In genomic region chr11:93844568-93844967, GRCh38 we compare ENCODE assay signal across 22 cellular contexts. TPM values are rescaled to one million over a fixed set of nuclear protein-coding genes. Genes with fewer than 3 reads are reported as not detected.
"Had no signal": no experiment of that assay in that cellular context is flagged by ENCODE, and none has a peak within 500 bp of the region (broad histone marks: within the 10 kb centered on the region; RNA-seq: fewer than 3 reads in every experiment).

No MANE protein-coding gene starts in this region.

- H3K36me3 ChIP-seq: prostate gland, right atrium auricular region, tibial nerve, vagina had no signal

- H3K4me3 ChIP-seq: body of pancreas, dorsolateral prefrontal cortex, mucosa of descending colon, prostate gland, right atrium auricular region, tibial nerve, vagina had no signal

- H3K27ac ChIP-seq: body of pancreas, dorsolateral prefrontal cortex, foreskin keratinocyte, prostate gland, right atrium auricular region, tibial nerve, vagina had no signal

- DNase-seq: activated B cell treated with CpG ODN at 0.5 μM for 24 hours; activated CD4-positive, alpha-beta memory T cell treated with anti-CD3 and anti-CD28 coated beads, Interleukin-2, amount 10 ng/mL, durations not matched to agents 7 days and 5 days; activated CD4-positive, alpha-beta T cell treated with anti-CD3 and anti-CD28 coated beads for 48 hours; activated naive CD4-positive, alpha-beta T cell treated with anti-CD3 and anti-CD28 coated beads for 36 hours; activated T-cell treated with anti-CD3 and anti-CD28 coated beads, Interleukin-2, amount 50 U/mL, for 1 hour; body of pancreas; central memory CD4-positive, alpha-beta T cell; dorsolateral prefrontal cortex; glutamatergic neuron; hypothalamus; kidney glomerular epithelial cell; left ventricle myocardium superior; mucosa of descending colon; naive B cell; stimulated activated CD4-positive, alpha-beta T cell treated with anti-CD3 and anti-CD28 coated beads, Interleukin-2, amount 100 ng/mL, for 24 hours had no signal

- H3K27me3 ChIP-seq: body of pancreas, foreskin keratinocyte, right atrium auricular region, tibial nerve, vagina had no signal

- ATAC-seq: body of pancreas, left ventricle myocardium superior, mucosa of descending colon had no signal

- H3K4me1 ChIP-seq: prostate gland, tibial nerve had no signal

- H3K9me3 ChIP-seq: body of pancreas, mucosa of descending colon, prostate gland, right atrium auricular region, tibial nerve, vagina had no signal

RNA-seq across cellular contexts. Expression of gene VSTM5, which starts 5.8 kb away (rescaled TPM):
- total RNA-seq: activated B cell treated with CpG ODN at 0.5 μM for 24 hours; activated CD4-positive, alpha-beta memory T cell treated with anti-CD3 and anti-CD28 coated beads, Interleukin-2, amount 10 ng/mL, durations not matched to agents 7 days and 5 days; activated naive CD4-positive, alpha-beta T cell treated with anti-CD3 and anti-CD28 coated beads for 36 hours; activated T-helper 2 cell treated with anti-CD3 and anti-CD28 coated beads, Interferon-gamma antibody, Interleukin-2, Interleukin-4, amounts not matched to agents 10 μg/mL and 5 μg/mL and 100 μg/mL, durations not matched to agents 14 hours and 24 hours and 36 hours; body of pancreas; left ventricle myocardium superior; neural crest cell; right atrium auricular region; vagina had no signal
